ENCODE assay signal across 22 cellular contexts in the genomic region with DNA sequence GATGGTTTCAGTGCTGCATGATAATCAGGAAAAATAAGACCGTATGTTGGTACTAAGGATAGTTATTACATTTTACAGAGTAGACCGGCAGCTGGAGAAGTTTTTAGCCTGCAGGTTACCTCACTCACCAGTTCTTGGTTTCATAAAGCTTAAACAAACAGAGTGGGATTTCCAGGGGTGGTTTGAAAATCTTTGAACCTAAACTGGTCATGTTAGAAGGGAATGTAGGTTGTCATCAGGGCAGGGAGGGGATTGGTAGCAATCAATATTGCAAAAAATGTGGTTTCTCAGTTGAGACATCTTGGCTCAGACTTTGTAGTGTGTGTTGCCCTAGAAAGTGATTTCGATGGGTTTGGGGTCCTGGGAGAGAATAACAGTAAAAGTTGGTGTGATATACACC.
"Had no signal": no experiment of that assay in that cellular context is flagged by ENCODE, and none has a peak within 500 bp of the region (broad histone marks: within the 10 kb centered on the region; RNA-seq: fewer than 3 reads in every experiment).

No MANE protein-coding gene starts in this region.

- DNase-seq: activated CD8-positive, alpha-beta memory T cell treated with anti-CD3 and anti-CD28 coated beads, Interleukin-2, amount 50 U/mL, for 4 hours; activated naive CD4-positive, alpha-beta T cell; activated T-cell treated with anti-CD3 and anti-CD28 coated beads, Interleukin-2, amount 50 U/mL, for 24 hours; glutamatergic neuron; left lung; lower lobe of right lung; natural killer cell; stimulated activated CD4-positive, alpha-beta T cell treated with anti-CD3 and anti-CD28 coated beads, Interleukin-1b, Interleukin-23, amount 100 ng/mL, for 48 hours; stimulated activated CD4-positive, alpha-beta T cell treated with anti-CD3 and anti-CD28 coated beads, Interleukin-4, amount 100 ng/mL, for 4 hours; stimulated activated CD8-positive, alpha-beta memory T cell treated with anti-CD3 and anti-CD28 coated beads, Interleukin-4, amount 100 ng/mL, for 48 hours; stimulated activated naive B cell treated with anti-CD40 and anti-IgM and Interleukin-4, amounts not matched to agents 10 μg/mL and 1 μg/mL and 100 μg/mL, for 72 hours; T-helper 9 cell had no signal

- H3K27me3 ChIP-seq: left lung, neural progenitor cell, right atrium auricular region, tibial nerve had no signal

- H3K9me3 Mint-ChIP-seq: activated naive CD4-positive, alpha-beta T cell treated with anti-CD3 and anti-CD28 coated beads, Interleukin-2, amount 50 U/mL, for 72 hours; activated T-cell treated with anti-CD3 and anti-CD28 coated beads, Interleukin-2, amount 50 U/mL, for 24 hours; central memory CD8-positive, alpha-beta T cell; dendritic cell treated with granulocyte-macrophage colony-stimulating factor and Interleukin-4, amounts not matched to agents 40 ng/mL and 50 ng/mL, for 4 days; natural killer cell; neural progenitor cell; stimulated activated naive B cell treated with anti-CD40 and anti-IgM and Interleukin-4, amounts not matched to agents 10 μg/mL and 1 μg/mL and 100 μg/mL, for 72 hours; T-helper 1 cell treated with Interleukin-12 subunit alpha and Interleukin-12 subunit beta and Interleukin-4 antibody, amounts not matched to agents 30 μg/mL and 1 μg/mL, for 36 hours had no signal

- H3K27me3 Mint-ChIP-seq: activated T-cell treated with anti-CD3 and anti-CD28 coated beads, Interleukin-2, amount 50 U/mL, for 24 hours; central memory CD8-positive, alpha-beta T cell; dendritic cell treated with granulocyte-macrophage colony-stimulating factor and Interleukin-4, amounts not matched to agents 40 ng/mL and 50 ng/mL, for 4 days; stimulated activated naive B cell treated with anti-CD40 and anti-IgM and Interleukin-4, amounts not matched to agents 10 μg/mL and 1 μg/mL and 100 μg/mL, for 72 hours had no signal

- H3K4me3 ChIP-seq: left lung, lower lobe of right lung, neural progenitor cell, right atrium auricular region, smooth muscle cell, tibial nerve had no signal

- ATAC-seq: left lung; lower lobe of right lung; natural killer cell; stimulated activated naive B cell treated with anti-CD40 and anti-IgM and Interleukin-4, amounts not matched to agents 10 μg/mL and 1 μg/mL and 100 μg/mL, for 72 hours had no signal

- H3K9ac ChIP-seq: neural progenitor cell had no signal

- H3K9me3 ChIP-seq: left lung, lower lobe of right lung, right atrium auricular region, tibial nerve had no signal

- H3K4me3 Mint-ChIP-seq: activated T-cell treated with anti-CD3 and anti-CD28 coated beads, Interleukin-2, amount 50 U/mL, for 24 hours; central memory CD8-positive, alpha-beta T cell; dendritic cell treated with granulocyte-macrophage colony-stimulating factor and Interleukin-4, amounts not matched to agents 40 ng/mL and 50 ng/mL, for 4 days; natural killer cell; neural progenitor cell; stimulated activated naive B cell treated with anti-CD40 and anti-IgM and Interleukin-4, amounts not matched to agents 10 μg/mL and 1 μg/mL and 100 μg/mL, for 72 hours; T-helper 1 cell treated with Interleukin-12 subunit alpha and Interleukin-12 subunit beta and Interleukin-4 antibody, amounts not matched to agents 30 μg/mL and 1 μg/mL, for 36 hours had no signal

- H3K27ac ChIP-seq: epithelial cell of prostate, left lung, lower lobe of right lung, neural progenitor cell, right atrium auricular region, tibial nerve, VCaP had no signal

- H3K27ac Mint-ChIP-seq: activated T-cell treated with anti-CD3 and anti-CD28 coated beads, Interleukin-2, amount 50 U/mL, for 24 hours; dendritic cell treated with granulocyte-macrophage colony-stimulating factor and Interleukin-4, amounts not matched to agents 40 ng/mL and 50 ng/mL, for 4 days; natural killer cell; neural progenitor cell; stimulated activated naive B cell treated with anti-CD40 and anti-IgM and Interleukin-4, amounts not matched to agents 10 μg/mL and 1 μg/mL and 100 μg/mL, for 72 hours; T-helper 1 cell treated with Interleukin-12 subunit alpha and Interleukin-12 subunit beta and Interleukin-4 antibody, amounts not matched to agents 30 μg/mL and 1 μg/mL, for 36 hours had no signal
